Comparison of ENCODE assay signal across 8 cellular contexts in genomic region chr5:91354867-91355266, GRCh38. TPM values are rescaled to one million over a fixed set of nuclear protein-coding genes. Genes with fewer than 3 reads are reported as not detected.
A peak's percentile ranks its signal among the peaks of the same experiment; 100 is the strongest.
DNase-seq lines count a peak whose midpoint lies in the region; ATAC-seq and TF ChIP-seq lines count a peak whose summit lies in the region.
"Not testable (repeated sequence)": the region's sequence is repeated elsewhere in the genome, so short reads cannot be mapped to it uniquely, and the experiment has no call there.

No MANE protein-coding gene starts in this region.

- not testable (repeated sequence) for H4K20me1 ChIP-seq in DOHH2 (ENCODE audit: control insufficient read depth, insufficient read depth, low read depth, low read length)

- peaks cover 67% of the 10 kb centered on the region for H3K4me1 ChIP-seq in DOHH2 (ENCODE audit: control insufficient read depth, low read length)
- H3K4me1 ChIP-seq in heart left ventricle = peaks cover 0 to 14% (median 0%) of the 10 kb centered on the region in 12 donors

- H3K27ac ChIP-seq in DOHH2 (ENCODE audit: low read depth, low read length) = peak overlapping the region; percentile 29
- H3K27ac ChIP-seq in heart left ventricle = peak overlapping the region in 1 of 12 donors; percentile 75

- peak overlapping the region; percentile 45 for H3K4me3 ChIP-seq in DOHH2 (ENCODE audit: low read length)
- not testable (repeated sequence) for H3K4me3 ChIP-seq in heart left ventricle

- H3K4me2 ChIP-seq in DOHH2 (ENCODE audit: low read length) = peak overlapping the region; percentile 53

- H3K4me1 Mint-ChIP-seq in T-helper 17 cell = not testable (repeated sequence)
- peaks cover 26% of the 10 kb centered on the region for H3K4me1 Mint-ChIP-seq in stimulated activated memory B cell treated with anti-CD40 and anti-IgM and Interleukin-4, amounts not matched to agents 10 μg/mL and 1 μg/mL and 100 μg/mL, for 72 hours

- not testable (repeated sequence) for H3F3A ChIP-seq in DOHH2 (ENCODE audit: control insufficient read depth, insufficient read depth)

- not testable (repeated sequence) for H3K27ac Mint-ChIP-seq in T-helper 17 cell
- peak overlapping the region; percentile 66 for H3K27ac Mint-ChIP-seq in stimulated activated memory B cell treated with anti-CD40 and anti-IgM and Interleukin-4, amounts not matched to agents 10 μg/mL and 1 μg/mL and 100 μg/mL, for 72 hours

- not testable (repeated sequence) for H3K4me3 Mint-ChIP-seq in T-helper 17 cell; stimulated activated memory B cell treated with anti-CD40 and anti-IgM and Interleukin-4, amounts not matched to agents 10 μg/mL and 1 μg/mL and 100 μg/mL, for 72 hours

- not testable (repeated sequence) for H3K27me3 ChIP-seq in DOHH2 (ENCODE audit: control insufficient read depth, low read length); heart left ventricle

- TF ChIP-seq POLR2A in heart left ventricle (IDR thresholded peaks at IDR 0.05) = not testable (repeated sequence)

- H3K9me2 ChIP-seq in DOHH2 (replicated peaks; ENCODE audit: control insufficient read depth, low read length) = not testable (repeated sequence)

- not testable (repeated sequence) for TF ChIP-seq CTCF in DOHH2 (IDR thresholded peaks at IDR 0.05; ENCODE audit: low read depth, low read length, poor library complexity, severe bottlenecking); heart left ventricle (IDR thresholded peaks at IDR 0.05)

- peak; percentile 71 for DNase-seq in KBM-7
- DNase-seq in NOMO-1 treated with dmso at 0.1 percent for 144 hours (lab: John Stamatoyannopoulos, UW; ENCODE audit: unreplicated experiment) = peak; percentile 33
- DNase-seq in T-helper 17 cell, heart left ventricle: not testable (repeated sequence)

- intact Hi-C loops in heart left ventricle (cut with DNase I) = not testable (repeated sequence)

- H3K27me3 Mint-ChIP-seq in T-helper 17 cell; stimulated activated memory B cell treated with anti-CD40 and anti-IgM and Interleukin-4, amounts not matched to agents 10 μg/mL and 1 μg/mL and 100 μg/mL, for 72 hours: not testable (repeated sequence)

- H3K36me3 ChIP-seq in DOHH2 (ENCODE audit: control insufficient read depth, low read length); heart left ventricle: not testable (repeated sequence)

- not testable (repeated sequence) for H3K9me3 Mint-ChIP-seq in stimulated activated memory B cell treated with anti-CD40 and anti-IgM and Interleukin-4, amounts not matched to agents 10 μg/mL and 1 μg/mL and 100 μg/mL, for 72 hours

- 79 to 90% (median 81%) methylated on average over 4 of the region's 4 CpGs for WGBS in heart left ventricle, 4 donors

- ATAC-seq in GM19395 (IDR thresholded peaks at IDR 0.05; ENCODE audit: unreplicated experiment) = peak; percentile 74
- ATAC-seq in HG02884 (IDR thresholded peaks at IDR 0.05; ENCODE audit: unreplicated experiment) = peak; percentile 51
- peak; percentile 23 for ATAC-seq in T-helper 17 cell
- peak in 3 of 4 donors; percentile 20 to 34 (median 22) for ATAC-seq in heart left ventricle
- peak; percentile 80 for ATAC-seq in stimulated activated memory B cell treated with anti-CD40 and anti-IgM and Interleukin-4, amounts not matched to agents 10 μg/mL and 1 μg/mL and 100 μg/mL, for 72 hours

- H3K9me3 ChIP-seq in DOHH2 (ENCODE audit: control insufficient read depth, insufficient read depth, low read length); T-helper 17 cell (ENCODE audit: control insufficient read depth, low read length, poor library complexity, severe bottlenecking); heart left ventricle: not testable (repeated sequence)

- in situ Hi-C loops in KBM-7 (cut with MboI; ENCODE audit: low pct_unique_long_range_greater_than_20kb, low sequenced_read_pairs) = not testable (repeated sequence)

- H3K36me3 Mint-ChIP-seq in T-helper 17 cell (ENCODE audit: low read depth); stimulated activated memory B cell treated with anti-CD40 and anti-IgM and Interleukin-4, amounts not matched to agents 10 μg/mL and 1 μg/mL and 100 μg/mL, for 72 hours: not testable (repeated sequence)

- H3K79me2 ChIP-seq in DOHH2 (ENCODE audit: control insufficient read depth, low read length) = not testable (repeated sequence)

RNA-seq across cellular contexts. Expression of gene ARRDC3, which starts 28.2 kb away (rescaled TPM):
- total RNA-seq in T-helper 17 cell = 100 to 1,000 TPM; 173 to 200 TPM
- total RNA-seq in heart left ventricle = 10 to 100 TPM in 5 of 9 donors, 1 to 10 TPM in 4; 4.3 to 53.6 (median 11.8) TPM
- 1 to 10 TPM; 3.3 to 7.2 TPM for polyA plus RNA-seq in heart left ventricle

Comparison
In these comparisons a context has a peak if more than half of its experiments do, and no peak if none do; other contexts are left out.
1. ATAC-seq: peak in every context shown above with its lines; median percentile 80 in stimulated activated memory B cell treated with anti-CD40 and anti-IgM and Interleukin-4, amounts not matched to agents 10 μg/mL and 1 μg/mL and 100 μg/mL, for 72 hours; 74 in GM19395; 51 in HG02884; 23 in T-helper 17 cell; 22 in heart left ventricle.